ENCODE assay signal across 1 cellular context in genomic region chr16:85616608-85617311, GRCh38.
TF ChIP-seq lines count a peak whose summit lies in the region.

No MANE protein-coding gene starts in this region.

TF ChIP-seq in GM12878, 131 proteins besides CTCF, POLR2A, EP300 and RAD21 (continued from another document):
- TF ChIP-seq IKZF2 (IDR thresholded peaks at IDR 0.05) (peak in 1 of 2 experiments; percentile 37; a peak in 1 of 4 replicates), IRF5 (IDR thresholded peaks at IDR 0.05; ENCODE audit: borderline replicate concordance) (no peak), TCF12 (IDR thresholded peaks at IDR 0.05; ENCODE audit: low read depth, low read length) (0 out of 2 replicates have a peak, but pooled peaks have one; percentile 31), MYC (IDR thresholded peaks at IDR 0.05; ENCODE audit: insufficient read depth, insufficient read length, insufficient replicate concordance, low read length, severe bottlenecking) (no peak), CREB1 (IDR thresholded peaks at IDR 0.05; ENCODE audit: low read depth) (peak; percentile 55; the same call in 1 of the 2 replicates), IKZF1 (conservative IDR thresholded peaks at IDR 0.05) (peak; percentile 53; the same call in 1 of the 2 replicates), MAX (IDR thresholded peaks at IDR 0.05; ENCODE audit: low read depth, low read length) (peak; percentile 41; the same call in 1 of the 2 replicates), NR2C2 (IDR thresholded peaks at IDR 0.05; ENCODE audit: borderline replicate concordance, control insufficient read depth, insufficient read length, low read depth) (no peak), SPI1 (IDR thresholded peaks at IDR 0.05; ENCODE audit: borderline replicate concordance, insufficient read depth, low read depth, low read length) (peak; percentile 89), EED (IDR thresholded peaks at IDR 0.05; ENCODE audit: low read depth) (peak; percentile 28), RUNX3 (IDR thresholded peaks at IDR 0.05; ENCODE audit: low read length) (peak; percentile 55; the same call in 1 of the 2 replicates), PBX3 (IDR thresholded peaks at IDR 0.05; ENCODE audit: insufficient replicate concordance, low read depth, low read length) (peak; percentile 53)
